In the genomic region with DNA sequence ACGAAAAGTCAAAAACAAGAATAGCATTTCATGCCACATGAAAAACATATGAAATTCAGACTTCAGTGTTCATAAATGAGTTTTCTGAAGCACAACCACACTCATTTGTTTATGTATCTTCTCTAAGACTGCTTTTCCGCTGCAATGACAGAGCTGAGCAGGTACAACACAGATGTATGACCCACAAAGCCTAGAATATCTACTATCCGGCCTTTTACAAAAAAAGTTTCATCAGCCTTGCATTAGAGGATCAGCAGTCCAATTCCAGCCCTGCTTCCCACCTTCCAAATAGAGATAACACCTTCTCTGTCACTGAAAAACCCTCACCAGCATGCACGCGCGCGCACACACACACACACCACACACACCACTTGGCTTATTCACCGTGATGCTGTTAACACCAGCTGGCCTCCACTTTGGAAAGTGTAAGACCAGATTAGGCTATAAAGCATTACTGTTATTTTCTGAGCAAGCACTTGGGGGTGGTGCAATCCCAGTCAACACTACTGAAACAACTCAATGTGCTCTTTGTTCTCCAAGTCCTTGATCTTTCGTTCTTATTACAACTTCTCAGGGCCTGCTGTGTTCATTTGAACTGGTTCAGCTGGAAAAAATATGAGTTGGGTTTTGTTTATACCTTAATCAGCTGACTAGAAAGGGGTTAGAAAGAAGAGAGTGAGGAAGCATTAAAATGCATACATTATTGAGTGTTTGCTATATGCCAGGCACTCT, we compare ENCODE assay signal across 1 cellular context.
TF ChIP-seq lines count a peak whose summit lies in the region.

No MANE protein-coding gene starts in this region.

TF ChIP-seq in HCT116, 20 proteins besides CTCF, POLR2A, EP300 and RAD21 (continued from another document):
- TF ChIP-seq, protein P1, sequence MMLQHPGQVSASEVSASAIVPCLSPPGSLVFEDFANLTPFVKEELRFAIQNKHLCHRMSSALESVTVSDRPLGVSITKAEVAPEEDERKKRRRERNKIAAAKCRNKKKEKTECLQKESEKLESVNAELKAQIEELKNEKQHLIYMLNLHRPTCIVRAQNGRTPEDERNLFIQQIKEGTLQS (IDR thresholded peaks at IDR 0.05): no peak
- TF ChIP-seq JUND (IDR thresholded peaks at IDR 0.05) (no peak), CEBPB (IDR thresholded peaks at IDR 0.05; ENCODE audit: low read depth) (no peak), EZH2phosphoT487 (IDR thresholded peaks at IDR 0.05; ENCODE audit: borderline replicate concordance) (no peak)
- TF ChIP-seq, protein P2, sequence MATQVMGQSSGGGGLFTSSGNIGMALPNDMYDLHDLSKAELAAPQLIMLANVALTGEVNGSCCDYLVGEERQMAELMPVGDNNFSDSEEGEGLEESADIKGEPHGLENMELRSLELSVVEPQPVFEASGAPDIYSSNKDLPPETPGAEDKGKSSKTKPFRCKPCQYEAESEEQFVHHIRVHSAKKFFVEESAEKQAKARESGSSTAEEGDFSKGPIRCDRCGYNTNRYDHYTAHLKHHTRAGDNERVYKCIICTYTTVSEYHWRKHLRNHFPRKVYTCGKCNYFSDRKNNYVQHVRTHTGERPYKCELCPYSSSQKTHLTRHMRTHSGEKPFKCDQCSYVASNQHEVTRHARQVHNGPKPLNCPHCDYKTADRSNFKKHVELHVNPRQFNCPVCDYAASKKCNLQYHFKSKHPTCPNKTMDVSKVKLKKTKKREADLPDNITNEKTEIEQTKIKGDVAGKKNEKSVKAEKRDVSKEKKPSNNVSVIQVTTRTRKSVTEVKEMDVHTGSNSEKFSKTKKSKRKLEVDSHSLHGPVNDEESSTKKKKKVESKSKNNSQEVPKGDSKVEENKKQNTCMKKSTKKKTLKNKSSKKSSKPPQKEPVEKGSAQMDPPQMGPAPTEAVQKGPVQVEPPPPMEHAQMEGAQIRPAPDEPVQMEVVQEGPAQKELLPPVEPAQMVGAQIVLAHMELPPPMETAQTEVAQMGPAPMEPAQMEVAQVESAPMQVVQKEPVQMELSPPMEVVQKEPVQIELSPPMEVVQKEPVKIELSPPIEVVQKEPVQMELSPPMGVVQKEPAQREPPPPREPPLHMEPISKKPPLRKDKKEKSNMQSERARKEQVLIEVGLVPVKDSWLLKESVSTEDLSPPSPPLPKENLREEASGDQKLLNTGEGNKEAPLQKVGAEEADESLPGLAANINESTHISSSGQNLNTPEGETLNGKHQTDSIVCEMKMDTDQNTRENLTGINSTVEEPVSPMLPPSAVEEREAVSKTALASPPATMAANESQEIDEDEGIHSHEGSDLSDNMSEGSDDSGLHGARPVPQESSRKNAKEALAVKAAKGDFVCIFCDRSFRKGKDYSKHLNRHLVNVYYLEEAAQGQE (IDR thresholded peaks at IDR 0.05; ENCODE audit: low read depth): no peak
